Comparison of ENCODE assay signal across 8 cellular contexts in the genomic region with DNA sequence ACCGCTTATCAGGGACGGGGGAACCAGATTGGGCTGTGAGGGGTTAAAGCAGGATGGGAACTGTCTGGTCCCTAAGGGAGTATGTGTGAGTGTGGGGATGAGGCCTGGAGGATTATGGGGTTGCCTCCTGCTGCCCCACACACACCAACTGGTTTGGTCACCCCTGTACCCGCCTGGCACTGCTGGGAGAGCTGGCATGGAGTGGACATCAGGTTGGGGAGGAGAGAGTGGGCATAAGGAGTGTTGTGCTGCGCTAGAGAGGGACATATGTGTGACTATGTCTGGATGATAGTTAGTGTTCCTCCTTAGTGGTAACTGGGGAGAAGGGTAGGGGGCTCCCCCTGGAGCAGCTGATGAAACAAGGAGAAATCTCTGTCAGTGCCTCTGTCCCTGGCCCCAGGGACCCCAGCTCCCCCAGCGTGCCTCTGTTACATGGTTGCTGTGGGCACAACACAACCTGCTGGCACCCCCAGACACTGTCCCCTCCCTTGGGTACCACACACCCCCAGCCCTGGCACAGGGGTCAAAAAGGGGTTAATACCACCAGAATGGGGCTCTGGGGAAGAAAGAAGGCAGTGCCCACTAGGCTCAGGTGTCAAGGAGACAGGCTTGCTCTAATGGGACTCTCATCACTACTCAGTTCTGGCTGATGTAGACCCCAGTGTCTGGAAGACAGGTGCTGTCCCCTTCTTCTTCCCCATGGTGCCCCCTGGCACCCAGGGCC. TPM values are rescaled to one million over a fixed set of nuclear protein-coding genes. Genes with fewer than 3 reads are reported as not detected.
A peak's percentile ranks its signal among the peaks of the same experiment; 100 is the strongest.
DNase-seq lines count a peak whose midpoint lies in the region; ATAC-seq and TF ChIP-seq lines count a peak whose summit lies in the region.

No MANE protein-coding gene starts in this region.

- H3K27ac Mint-ChIP-seq in GM23338 (peak overlapping the region; percentile 95), activated B cell treated with CpG ODN at 0.5 μM for 24 hours (peak overlapping the region; percentile 88), glutamatergic neuron (ENCODE audit: unreplicated experiment) (peak overlapping the region; percentile 89)

- H3K36me3 ChIP-seq in GM23338 (ENCODE audit: insufficient read depth), result no peaks in the 10 kb centered on the region

- no peaks in the 10 kb centered on the region for H3K27me3 ChIP-seq in GM23338 (ENCODE audit: insufficient read depth)

- peaks cover 40% of the 10 kb centered on the region for H3K79me2 ChIP-seq in GM23338 (replicated peaks; ENCODE audit: insufficient read depth)

- DNase-seq in GM23338 (ENCODE audit: low spot score) (no peak), activated B cell treated with CpG ODN at 0.5 μM for 24 hours (no peak), glutamatergic neuron (no peak), skeletal muscle cell (ENCODE audit: low read depth) (no peak), 8988T (no peak)

- 0 out of 2 replicates have a peak overlapping the region, but pooled peaks have one; percentile 66 for H3K27ac ChIP-seq in GM23338 (ENCODE audit: low read depth)

- CTCF ChIA-PET in activated B cell treated with CpG ODN at 0.5 μM for 24 hours (lab: Charles Lee), result interaction anchor here (0.6 to 1.4 kb wide), 2 partner anchors 13 to 60 kb away, joined by 3 to 8 read pairs; no protein-coding TSS in a partner anchor

- no peaks in the 10 kb centered on the region for H3K9me3 Mint-ChIP-seq in GM23338
- no peaks in the 10 kb centered on the region for H3K9me3 Mint-ChIP-seq in activated B cell treated with CpG ODN at 0.5 μM for 24 hours
- peaks cover 3% of the 10 kb centered on the region for H3K9me3 Mint-ChIP-seq in glutamatergic neuron (ENCODE audit: unreplicated experiment)

- peaks cover 40% of the 10 kb centered on the region for H3K4me1 Mint-ChIP-seq in GM23338
- peaks cover 67% of the 10 kb centered on the region for H3K4me1 Mint-ChIP-seq in activated B cell treated with CpG ODN at 0.5 μM for 24 hours
- peaks cover 6% of the 10 kb centered on the region for H3K4me1 Mint-ChIP-seq in glutamatergic neuron (ENCODE audit: low read depth, unreplicated experiment)

- peak overlapping the region; percentile 96 for H3K4me2 ChIP-seq in GM23338

- POLR2A ChIA-PET in activated B cell treated with CpG ODN at 0.5 μM for 24 hours (lab: Charles Lee), result interaction anchor here (0.6 to 7.2 kb wide), 3 partner anchors 11 to 50 kb away, joined by 4 to 85 read pairs (median 68); partner anchors contain the start of gene CKS1B

- peaks cover 16% of the 10 kb centered on the region for H3F3A ChIP-seq in GM23338 (replicated peaks; ENCODE audit: low read depth)

- H3K4me3 ChIP-seq in GM23338 (peak overlapping the region; percentile 96), skeletal muscle cell (ENCODE audit: low read depth, low read length) (peak overlapping the region; percentile 85)

- peaks cover under 1% of the 10 kb centered on the region; the same call in 1 of the 2 replicates for H4K20me1 ChIP-seq in GM23338 (replicated peaks; ENCODE audit: insufficient read depth)

- no peak overlapping the region for H2AFZ ChIP-seq in GM23338

- H3K36me3 Mint-ChIP-seq in GM23338 (ENCODE audit: low read depth) (peaks cover 4% of the 10 kb centered on the region; the same call in 1 of the 3 replicates), activated B cell treated with CpG ODN at 0.5 μM for 24 hours (ENCODE audit: low read depth) (peaks cover 8% of the 10 kb centered on the region), glutamatergic neuron (ENCODE audit: unreplicated experiment) (no peaks in the 10 kb centered on the region)

- peaks cover 27% of the 10 kb centered on the region for H3K4me1 ChIP-seq in GM23338 (ENCODE audit: insufficient read depth)

- H3K9me2 ChIP-seq in GM23338 (ENCODE audit: insufficient read depth), result no peaks in the 10 kb centered on the region

- peak overlapping the region; percentile 92 for H3K4me3 Mint-ChIP-seq in GM23338
- H3K4me3 Mint-ChIP-seq in activated B cell treated with CpG ODN at 0.5 μM for 24 hours, result peak overlapping the region; percentile 90
- H3K4me3 Mint-ChIP-seq in glutamatergic neuron (ENCODE audit: unreplicated experiment), result peak overlapping the region; percentile 84

- ATAC-seq in GM23338 (no peak), activated B cell treated with CpG ODN at 0.5 μM for 24 hours (ENCODE audit: low read depth) (no peak), HG03039 (IDR thresholded peaks at IDR 0.05; ENCODE audit: unreplicated experiment) (no peak), GM21423 (IDR thresholded peaks at IDR 0.05; ENCODE audit: unreplicated experiment) (no peak), HG03439 (IDR thresholded peaks at IDR 0.05; ENCODE audit: unreplicated experiment) (no peak)

- H3K27me3 Mint-ChIP-seq in GM23338 (ENCODE audit: insufficient read depth, low read depth, poor library complexity) (peaks cover 20% of the 10 kb centered on the region), activated B cell treated with CpG ODN at 0.5 μM for 24 hours (no peaks in the 10 kb centered on the region), glutamatergic neuron (ENCODE audit: unreplicated experiment) (peaks cover 9% of the 10 kb centered on the region)

- intact Hi-C loops in activated B cell treated with CpG ODN at 0.5 μM for 24 hours (cut with micrococcal nuclease), result no loop called here

- no peak for TF ChIP-seq CTCF in GM23338 (conservative IDR thresholded peaks at IDR 0.05; ENCODE audit: low read depth in 2 of 2)
- no peak for TF ChIP-seq CTCF in activated B cell treated with CpG ODN at 0.5 μM for 24 hours (IDR thresholded peaks at IDR 0.05)
- TF ChIP-seq CTCF in glutamatergic neuron (IDR thresholded peaks at IDR 0.05; ENCODE audit: partially characterized antibody, unreplicated experiment), result no peak

TF ChIP-seq in GM23338, 12 proteins besides CTCF, POLR2A, EP300 and RAD21:
- no peak for TF ChIP-seq EZH2 (IDR thresholded peaks at IDR 0.05; ENCODE audit: low read depth, unreplicated experiment)
- no peak for TF ChIP-seq ETS1 (IDR thresholded peaks at IDR 0.05)
- no peak for TF ChIP-seq POLR2AphosphoS5 (IDR thresholded peaks at IDR 0.05; ENCODE audit: low read depth)
TF ChIP-seq in GM23338: peak in this region for 0.

RNA-seq across cellular contexts. Expression of gene ZBTB7B, which starts 1.9 kb away (rescaled TPM):
- total RNA-seq in GM23338 (2014; rRNA removed; shearing (Covaris generic)), result 19.3 and 32.6 TPM in 2 replicates
- 3.6 TPM in 2 replicates for polyA plus RNA-seq in GM23338 (2016; fragmentation: Nextera tagmentation; extraction: Ambion mirVana)
- total RNA-seq in activated B cell treated with CpG ODN at 0.5 μM for 24 hours (56.2 and 56.6 TPM in 2 replicates), glutamatergic neuron (ENCODE audit: unreplicated experiment) (8.1 TPM)

RNA-seq across cellular contexts. Expression of gene LENEP, which starts 11.1 kb away (rescaled TPM):
- total RNA-seq in GM23338 (2014; rRNA removed; shearing (Covaris generic)), result 1.5 and 1.6 TPM in 2 replicates
- not detected in 2 replicates for polyA plus RNA-seq in GM23338 (2016; fragmentation: Nextera tagmentation; extraction: Ambion mirVana)
- 1.8 and 2.4 TPM in 2 replicates for total RNA-seq in activated B cell treated with CpG ODN at 0.5 μM for 24 hours
- total RNA-seq in glutamatergic neuron (ENCODE audit: unreplicated experiment), result 1.3 TPM

RNA-seq across cellular contexts. Expression of gene FLAD1, which starts 21.4 kb away (rescaled TPM):
- 71.4 and 75.0 TPM in 2 replicates for total RNA-seq in GM23338 (2014; rRNA removed; shearing (Covaris generic))
- 72.8 and 74.5 TPM in 2 replicates for polyA plus RNA-seq in GM23338 (2016; fragmentation: Nextera tagmentation; extraction: Ambion mirVana)
- total RNA-seq in activated B cell treated with CpG ODN at 0.5 μM for 24 hours (64.1 and 69.0 TPM in 2 replicates), glutamatergic neuron (ENCODE audit: unreplicated experiment) (68.8 TPM)

RNA-seq across cellular contexts. Expression of gene DCST2, which starts 29.1 kb away (rescaled TPM):
- not detected in 2 replicates for total RNA-seq in GM23338 (2014; rRNA removed; shearing (Covaris generic))
- 0.28 and 0.78 TPM in 2 replicates for polyA plus RNA-seq in GM23338 (2016; fragmentation: Nextera tagmentation; extraction: Ambion mirVana)
- total RNA-seq in activated B cell treated with CpG ODN at 0.5 μM for 24 hours, result 1.0 TPM in 1 of 2 replicates, not detected in the other
- 0.64 TPM for total RNA-seq in glutamatergic neuron (ENCODE audit: unreplicated experiment)

RNA-seq across cellular contexts. Expression of gene DCST1, which starts 29.1 kb away (rescaled TPM):
- not detected in 2 replicates for total RNA-seq in GM23338 (2014; rRNA removed; shearing (Covaris generic))
- not detected in 2 replicates for polyA plus RNA-seq in GM23338 (2016; fragmentation: Nextera tagmentation; extraction: Ambion mirVana)
- not detected in 2 replicates for total RNA-seq in activated B cell treated with CpG ODN at 0.5 μM for 24 hours
- not detected for total RNA-seq in glutamatergic neuron (ENCODE audit: unreplicated experiment)
